ENCODE assay signal across 16 cellular contexts in the genomic region with DNA sequence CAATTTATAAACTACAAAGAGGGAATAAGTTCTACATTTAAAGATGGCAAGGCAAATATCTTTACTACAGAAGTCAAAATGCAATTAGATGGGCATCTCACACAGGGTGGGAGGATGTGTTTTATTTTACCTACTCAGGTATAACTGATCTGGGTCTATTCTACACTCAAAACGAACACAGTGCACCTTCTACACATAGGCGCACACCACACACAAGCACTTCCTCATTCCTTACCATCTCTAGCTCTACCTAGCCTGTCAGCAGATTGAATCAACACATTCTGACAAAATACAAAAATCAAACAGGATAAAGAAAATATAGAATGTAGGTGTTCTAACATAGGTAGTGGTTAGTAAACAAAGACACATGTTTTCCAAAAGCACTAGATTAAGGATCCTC.
DNase-seq lines count a peak whose midpoint lies in the region; ATAC-seq and TF ChIP-seq lines count a peak whose summit lies in the region.
"Had no signal": no experiment of that assay in that cellular context is flagged by ENCODE, and none has a peak within 500 bp of the region (broad histone marks: within the 10 kb centered on the region; RNA-seq: fewer than 3 reads in every experiment).

No MANE protein-coding gene starts in this region.

- POLR2A ChIA-PET in WTC11 (lab: Charles Lee) = no interaction called here

- DNase-seq in Calu3 (no peak), WTC11 (ENCODE audit: low spot score) (no peak), cerebellum (ENCODE audit: low spot score) (no peak), breast epithelium (ENCODE audit: low spot score in 2 of 2) (no peak)
- no peak for DNase-seq in activated naive CD4-positive, alpha-beta T cell treated with Interleukin-2 at 50 U/mL for 16 hours
- DNase-seq: activated CD8-positive, alpha-beta T cell treated with anti-CD3 and anti-CD28 coated beads, Interleukin-2, amount 10 ng/mL, durations not matched to agents 7 days and 5 days; CD4-positive, alpha-beta T cell; EL; mammary epithelial cell; MV-4-11; NCI-H2171 had no signal

- H3K27ac Mint-ChIP-seq in Calu3 (ENCODE audit: unreplicated experiment) = peak overlapping the region; percentile 66
- peak overlapping the region; percentile 18; the same call in 1 of the 2 replicates for H3K27ac Mint-ChIP-seq in WTC11
- H3K27ac Mint-ChIP-seq: activated CD8-positive, alpha-beta T cell treated with anti-CD3 and anti-CD28 coated beads, Interleukin-2, amount 10 ng/mL, durations not matched to agents 7 days and 5 days; CD4-positive, alpha-beta T cell; stimulated activated naive CD8-positive, alpha-beta T cell treated with anti-CD3 and anti-CD28 coated beads, Interleukin-15, Interleukin-2, amounts not matched to agents 100 ng/mL and 50 ng/mL, for 24 hours had no signal

- no peaks in the 10 kb centered on the region for H3K9me3 ChIP-seq in breast epithelium
- H3K9me3 ChIP-seq: A549 had no signal

- intact Hi-C loops in Calu3 (cut with micrococcal nuclease; ENCODE audit: unreplicated experiment) (no loop called here), breast epithelium (cut with DNase I; ENCODE audit: low total_unique reads) (no loop called here)

- H3K4me1 Mint-ChIP-seq in Calu3 (ENCODE audit: low read depth, unreplicated experiment) (peaks cover 13% of the 10 kb centered on the region), WTC11 (peaks cover 9% of the 10 kb centered on the region)

- H3K36me3 ChIP-seq in breast epithelium = no peaks in the 10 kb centered on the region

- ATAC-seq in GM21381 (IDR thresholded peaks at IDR 0.05; ENCODE audit: unreplicated experiment) (peak; percentile 70), HG03135 (IDR thresholded peaks at IDR 0.05; ENCODE audit: unreplicated experiment) (peak; percentile 69), WTC11 (no peak), GM21825 (IDR thresholded peaks at IDR 0.05; ENCODE audit: unreplicated experiment) (no peak)
- ATAC-seq: A549; activated CD8-positive, alpha-beta T cell treated with anti-CD3 and anti-CD28 coated beads, Interleukin-2, amount 10 ng/mL, durations not matched to agents 7 days and 5 days had no signal

- TF ChIP-seq POLR2A in breast epithelium (IDR thresholded peaks at IDR 0.05) = no peak

- no TSS peak for BruUV-seq in Calu3 (replicated peaks; lab: Mats Ljungman, UMichigan)

- no peaks in the 10 kb centered on the region for H3K27me3 Mint-ChIP-seq in Calu3 (ENCODE audit: unreplicated experiment)
- no peaks in the 10 kb centered on the region for H3K27me3 Mint-ChIP-seq in WTC11 (ENCODE audit: low read depth)
- H3K27me3 Mint-ChIP-seq: CD4-positive, alpha-beta T cell; stimulated activated naive CD8-positive, alpha-beta T cell treated with anti-CD3 and anti-CD28 coated beads, Interleukin-15, Interleukin-2, amounts not matched to agents 100 ng/mL and 50 ng/mL, for 24 hours had no signal

- CTCF ChIA-PET in Calu3 (lab: Charles Lee) (no interaction called here), WTC11 (lab: Charles Lee) (no interaction called here)

- H3K9me3 Mint-ChIP-seq in Calu3 (ENCODE audit: low read depth, unreplicated experiment) = no peaks in the 10 kb centered on the region
- peaks cover 12% of the 10 kb centered on the region for H3K9me3 Mint-ChIP-seq in WTC11
- H3K9me3 Mint-ChIP-seq: CD4-positive, alpha-beta T cell; stimulated activated naive CD8-positive, alpha-beta T cell treated with anti-CD3 and anti-CD28 coated beads, Interleukin-15, Interleukin-2, amounts not matched to agents 100 ng/mL and 50 ng/mL, for 24 hours had no signal

- H3K27me3 ChIP-seq in breast epithelium = no peaks in the 10 kb centered on the region

- H3K4me3 Mint-ChIP-seq in Calu3 (ENCODE audit: low read depth, unreplicated experiment) (no peak overlapping the region), WTC11 (no peak overlapping the region)
- H3K4me3 Mint-ChIP-seq: activated CD8-positive, alpha-beta T cell treated with anti-CD3 and anti-CD28 coated beads, Interleukin-2, amount 10 ng/mL, durations not matched to agents 7 days and 5 days; CD4-positive, alpha-beta T cell; stimulated activated naive CD8-positive, alpha-beta T cell treated with anti-CD3 and anti-CD28 coated beads, Interleukin-15, Interleukin-2, amounts not matched to agents 100 ng/mL and 50 ng/mL, for 24 hours had no signal

- TF ChIP-seq CTCF in Calu3 (IDR thresholded peaks at IDR 0.05; ENCODE audit: unreplicated experiment) (no peak), WTC11 (IDR thresholded peaks at IDR 0.05) (no peak), breast epithelium (IDR thresholded peaks at IDR 0.05) (no peak)

- H3K36me3 Mint-ChIP-seq in Calu3 (ENCODE audit: insufficient read depth, unreplicated experiment) = no peaks in the 10 kb centered on the region
- H3K36me3 Mint-ChIP-seq in WTC11 = peaks cover 20% of the 10 kb centered on the region

- H3K4me3 ChIP-seq in breast epithelium = no peak overlapping the region
- H3K4me3 ChIP-seq: A549 had no signal

- no peaks in the 10 kb centered on the region for H3K4me1 ChIP-seq in breast epithelium
- H3K4me1 ChIP-seq: A549 had no signal

- H3K27ac ChIP-seq in breast epithelium = no peak overlapping the region
- H3K27ac ChIP-seq: A549 had no signal

TF ChIP-seq in WTC11, 78 proteins besides CTCF, POLR2A, EP300 and RAD21:
- TF ChIP-seq, protein P1, sequence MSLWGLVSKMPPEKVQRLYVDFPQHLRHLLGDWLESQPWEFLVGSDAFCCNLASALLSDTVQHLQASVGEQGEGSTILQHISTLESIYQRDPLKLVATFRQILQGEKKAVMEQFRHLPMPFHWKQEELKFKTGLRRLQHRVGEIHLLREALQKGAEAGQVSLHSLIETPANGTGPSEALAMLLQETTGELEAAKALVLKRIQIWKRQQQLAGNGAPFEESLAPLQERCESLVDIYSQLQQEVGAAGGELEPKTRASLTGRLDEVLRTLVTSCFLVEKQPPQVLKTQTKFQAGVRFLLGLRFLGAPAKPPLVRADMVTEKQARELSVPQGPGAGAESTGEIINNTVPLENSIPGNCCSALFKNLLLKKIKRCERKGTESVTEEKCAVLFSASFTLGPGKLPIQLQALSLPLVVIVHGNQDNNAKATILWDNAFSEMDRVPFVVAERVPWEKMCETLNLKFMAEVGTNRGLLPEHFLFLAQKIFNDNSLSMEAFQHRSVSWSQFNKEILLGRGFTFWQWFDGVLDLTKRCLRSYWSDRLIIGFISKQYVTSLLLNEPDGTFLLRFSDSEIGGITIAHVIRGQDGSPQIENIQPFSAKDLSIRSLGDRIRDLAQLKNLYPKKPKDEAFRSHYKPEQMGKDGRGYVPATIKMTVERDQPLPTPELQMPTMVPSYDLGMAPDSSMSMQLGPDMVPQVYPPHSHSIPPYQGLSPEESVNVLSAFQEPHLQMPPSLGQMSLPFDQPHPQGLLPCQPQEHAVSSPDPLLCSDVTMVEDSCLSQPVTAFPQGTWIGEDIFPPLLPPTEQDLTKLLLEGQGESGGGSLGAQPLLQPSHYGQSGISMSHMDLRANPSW (CRISPR knock-in tag; conservative IDR thresholded peaks at IDR 0.05; ENCODE audit: low read depth) = no peak
- TF ChIP-seq CREM (CRISPR knock-in tag; IDR thresholded peaks at IDR 0.05) = no peak
- TF ChIP-seq ESRRA (CRISPR knock-in tag; IDR thresholded peaks at IDR 0.05; ENCODE audit: borderline replicate concordance) = no peak

Comparison
In these comparisons a context has a peak if more than half of its experiments do, and no peak if none do; other contexts are left out.
1. ATAC-seq: peak in GM21381 (single experiment) and HG03135 (single experiment); none in WTC11 (single experiment) and GM21825 (single experiment).